Comparison of ENCODE assay signal across 1 cellular context in the genomic region with DNA sequence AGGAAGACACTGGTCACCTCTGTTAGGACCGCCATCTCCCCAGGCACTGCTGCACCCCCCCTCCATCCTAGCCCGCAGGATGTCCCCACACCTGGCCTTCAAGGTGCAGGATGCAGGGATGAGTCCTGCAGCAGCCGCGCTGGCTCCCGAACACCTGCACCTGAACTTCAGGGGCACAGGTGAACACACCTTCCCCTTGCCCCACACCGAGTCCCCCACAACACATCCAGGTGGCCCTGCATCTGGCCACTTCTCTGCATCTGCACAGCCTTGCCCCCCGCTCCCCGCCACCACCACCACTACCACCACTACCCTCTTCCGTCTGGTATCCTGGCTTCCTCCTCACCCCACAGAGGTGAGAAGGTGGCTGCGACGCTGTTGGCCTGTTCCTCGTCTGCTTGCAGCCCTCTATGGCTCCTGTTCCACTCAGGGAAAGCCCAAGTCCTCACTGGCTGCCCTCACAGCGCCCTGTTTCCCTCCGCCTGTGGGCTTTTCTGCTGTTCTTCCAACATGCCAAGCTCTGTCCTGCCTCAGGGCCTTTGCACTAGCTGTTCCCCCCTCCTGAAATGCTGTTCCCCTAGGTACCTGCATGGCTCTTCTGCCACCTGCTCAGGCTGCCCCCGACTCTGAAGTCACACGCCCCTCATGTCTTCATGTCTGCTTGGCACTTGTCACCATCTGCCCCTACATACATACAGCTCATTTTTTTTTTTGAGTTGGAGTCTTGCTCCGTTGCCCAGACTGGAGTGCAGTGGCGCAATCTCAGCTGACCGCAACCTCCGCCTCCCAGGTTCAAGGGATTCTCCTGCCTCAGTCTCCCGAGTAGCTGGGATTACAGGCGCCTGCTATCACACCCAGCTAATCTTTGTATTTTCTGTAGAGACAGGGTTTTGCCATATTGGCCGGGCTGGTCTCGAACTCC.
TF ChIP-seq lines count a peak whose summit lies in the region.

No MANE protein-coding gene starts in this region.

TF ChIP-seq in A549, 52 proteins besides CTCF, POLR2A, EP300 and RAD21:
- TF ChIP-seq RNF2 (IDR thresholded peaks at IDR 0.05; ENCODE audit: borderline replicate concordance, low read depth) = no peak
- peak; percentile 11; the same call in 1 of the 2 replicates for TF ChIP-seq KDM1A (IDR thresholded peaks at IDR 0.05; ENCODE audit: low read depth)
